In the genomic region with DNA sequence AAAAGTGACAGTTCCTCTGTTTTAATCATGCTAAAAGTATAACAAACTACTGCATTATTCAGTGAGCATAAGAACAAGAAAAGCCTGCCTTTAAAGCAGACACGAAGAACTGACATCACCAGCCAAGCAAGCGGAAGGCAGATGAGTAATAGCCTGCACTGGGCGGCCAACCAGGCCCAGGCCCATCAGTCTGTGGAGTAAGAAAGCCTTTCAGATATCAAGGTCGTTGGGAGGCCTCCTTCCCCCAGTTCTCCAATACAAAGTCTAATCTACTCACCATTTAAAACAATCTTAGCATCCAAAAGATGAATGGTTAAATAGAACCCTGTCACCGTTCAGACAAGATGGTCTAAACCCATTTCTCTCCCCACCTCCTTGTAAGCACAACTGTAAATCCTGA, we compare ENCODE assay signal across 9 cellular contexts.
DNase-seq lines count a peak whose midpoint lies in the region; ATAC-seq and TF ChIP-seq lines count a peak whose summit lies in the region.
"Had no signal": no experiment of that assay in that cellular context is flagged by ENCODE, and none has a peak within 500 bp of the region (broad histone marks: within the 10 kb centered on the region; RNA-seq: fewer than 3 reads in every experiment).

No MANE protein-coding gene starts in this region.

- peaks cover 8% of the 10 kb centered on the region for H3K36me3 ChIP-seq in adipocyte (ENCODE audit: control insufficient read depth, insufficient read depth, low read length, severe bottlenecking)
- H3K36me3 ChIP-seq in left ventricle myocardium inferior, result no peaks in the 10 kb centered on the region

- H3K4me1 ChIP-seq in adipocyte (ENCODE audit: control insufficient read depth, insufficient read depth, low read length) (peaks cover 57% of the 10 kb centered on the region), left ventricle myocardium inferior (peaks cover 67% of the 10 kb centered on the region)

- ATAC-seq in sciatic nerve, result peak; percentile 80
- no peak for ATAC-seq in GM18873 (IDR thresholded peaks at IDR 0.05; ENCODE audit: low FRiP score, unreplicated experiment)

- H3K4me3 ChIP-seq in HFF-Myc (replicated peaks; ENCODE audit: low read depth, low read length) (no peak overlapping the region), adipocyte (ENCODE audit: low read length) (peak overlapping the region; percentile 61), left ventricle myocardium inferior (no peak overlapping the region)
- H3K4me3 ChIP-seq: SK-N-MC had no signal

- H3K27ac ChIP-seq in left ventricle myocardium inferior (replicated peaks), result peak overlapping the region; percentile 94
- H3K27ac ChIP-seq: SK-N-MC had no signal

- intact Hi-C loops in left ventricle myocardium inferior (cut with micrococcal nuclease), result no loop called here
- intact Hi-C loops in sciatic nerve (cut with DNase I), result loop anchor here (10.0 kb wide), 1 partner anchor 85 kb away; no protein-coding TSS in a partner anchor

- H3K9ac ChIP-seq in adipocyte (ENCODE audit: low read length), result peak overlapping the region; percentile 89

- peak; percentile 52 for DNase-seq in HFF-Myc (ENCODE audit: extremely low read depth, low read depth)
- DNase-seq in adipocyte (ENCODE audit: low read depth), result peak; percentile 89
- DNase-seq in left ventricle myocardium inferior, result peak; percentile 72
- DNase-seq in sciatic nerve (ENCODE audit: low spot score), result no peak
- no peak for DNase-seq in activated T-cell treated with anti-CD3 and anti-CD28 coated beads, Interleukin-2, amount 50 U/mL, for 48 hours
- no peak for DNase-seq in NCI-H2081 (lab: John Stamatoyannopoulos, UW)
- DNase-seq in effector CD8-positive, alpha-beta T cell (lab: John Stamatoyannopoulos, UW), result no peak

- TF ChIP-seq CTCF in HFF-Myc (IDR thresholded peaks at IDR 0.05; ENCODE audit: low read depth, low read length, missing control alignments), result no peak
- no peak for TF ChIP-seq CTCF in left ventricle myocardium inferior (IDR thresholded peaks at IDR 0.05; ENCODE audit: borderline replicate concordance)

- H3K9me3 ChIP-seq in adipocyte (ENCODE audit: control insufficient read depth, low read length) (no peaks in the 10 kb centered on the region), left ventricle myocardium inferior (replicated peaks) (no peaks in the 10 kb centered on the region)

- H3K27me3 ChIP-seq in adipocyte (replicated peaks; ENCODE audit: control insufficient read depth, insufficient read depth, low read length) (no peaks in the 10 kb centered on the region), left ventricle myocardium inferior (ENCODE audit: low read depth) (no peaks in the 10 kb centered on the region)

Comparison
In these comparisons a context has a peak if more than half of its experiments do, and no peak if none do; other contexts are left out.
1. DNase-seq: peak in HFF-Myc (single experiment), adipocyte (single experiment) and left ventricle myocardium inferior (single experiment); none in sciatic nerve (single experiment), activated T-cell treated with anti-CD3 and anti-CD28 coated beads, Interleukin-2, amount 50 U/mL, for 48 hours (0 of 2), NCI-H2081 (0 of 2) and effector CD8-positive, alpha-beta T cell (single experiment).